2 cellular contexts compared by ENCODE assay signal in genomic region chr20:43554369-43554768, GRCh38.
TF ChIP-seq lines count a peak whose summit lies in the region.

No MANE protein-coding gene starts in this region.

TF ChIP-seq in HEK293, 187 proteins besides CTCF, POLR2A, EP300 and RAD21:
- TF ChIP-seq ZNF140 (tag by site-specific recombination; IDR thresholded peaks at IDR 0.05), result peak; percentile 65
- TF ChIP-seq GLIS2 (tag by site-specific recombination; IDR thresholded peaks at IDR 0.05), result no peak
TF ChIP-seq in HEK293: peak in this region for 1.

TF ChIP-seq in endothelial cell of umbilical vein, 7 proteins besides CTCF, POLR2A, EP300 and RAD21:
- no peak for TF ChIP-seq JUN (IDR thresholded peaks at IDR 0.05; ENCODE audit: borderline replicate concordance, insufficient read depth, insufficient read length, low read depth)
- TF ChIP-seq EZH2 (IDR thresholded peaks at IDR 0.05; ENCODE audit: borderline replicate concordance, low read depth, low read length, severe bottlenecking), result no peak
- no peak for TF ChIP-seq MAX (IDR thresholded peaks at IDR 0.05; ENCODE audit: insufficient read depth, insufficient read length)
- no peak for TF ChIP-seq MYC (IDR thresholded peaks at IDR 0.05; ENCODE audit: low read depth, low read length)
- no peak for TF ChIP-seq FOS (IDR thresholded peaks at IDR 0.05; ENCODE audit: borderline replicate concordance, insufficient read depth, low read length)
- TF ChIP-seq POLR2AphosphoS5 (IDR thresholded peaks at IDR 0.05; ENCODE audit: insufficient read depth, low read depth, low read length), result no peak
- TF ChIP-seq GATA2 (IDR thresholded peaks at IDR 0.05; ENCODE audit: insufficient read depth, insufficient read length, low read depth, low read length), result no peak
